11 cellular contexts compared by ENCODE assay signal in genomic region chr2:176123483-176123843, GRCh38. TPM values are rescaled to one million over a fixed set of nuclear protein-coding genes. Genes with fewer than 3 reads are reported as not detected.
DNase-seq lines count a peak whose midpoint lies in the region; ATAC-seq, FAIRE-seq and TF ChIP-seq lines count a peak whose summit lies in the region.
"Had no signal": no experiment of that assay in that cellular context is flagged by ENCODE, and none has a peak within 500 bp of the region (broad histone marks: within the 10 kb centered on the region; RNA-seq: fewer than 3 reads in every experiment).

No MANE protein-coding gene starts in this region.

- no peak for ATAC-seq in activated CD8-positive, alpha-beta memory T cell treated with anti-CD3 and anti-CD28 coated beads, Interleukin-2, amount 10 ng/mL, durations not matched to agents 7 days and 5 days

- no peak for FAIRE-seq in H54 (lab: Jason Lieb, UNC)

- peaks cover 29 to 66% (median 34%) of the 10 kb centered on the region in 5 donors for H3K27me3 ChIP-seq in subcutaneous abdominal adipose tissue (ENCODE audit: control insufficient read depth in 5 of 5, insufficient read depth in 4 of 5, low read length in 5 of 5)

- peak overlapping the region in 2 of 5 donors; percentile 35 to 41 for H3K9ac ChIP-seq in subcutaneous abdominal adipose tissue (ENCODE audit: low read length in 5 of 5)
- H3K9ac ChIP-seq: KMS-11 had no signal

- no peak for TF ChIP-seq CTCF in lower leg skin (IDR thresholded peaks at IDR 0.05)

- H3K4me1 Mint-ChIP-seq in activated CD8-positive, alpha-beta memory T cell treated with anti-CD3 and anti-CD28 coated beads, Interleukin-2, amount 10 ng/mL, durations not matched to agents 7 days and 5 days: peaks cover 4% of the 10 kb centered on the region
- H3K4me1 Mint-ChIP-seq in activated T-helper 1 cell treated with anti-CD3 and anti-CD28 coated beads, Interleukin-12 subunit alpha, Interleukin-12 subunit beta, Interleukin-2, Interleukin-4 antibody, amounts not matched to agents 30 ng/mL and 10 ng/mL and 1 ng/mL, durations not matched to agents 14 hours and 24 hours and 36 hours (ENCODE audit: low read depth): peaks cover 25% of the 10 kb centered on the region

- no peak overlapping the region for H3K4me3 Mint-ChIP-seq in activated CD8-positive, alpha-beta memory T cell treated with anti-CD3 and anti-CD28 coated beads, Interleukin-2, amount 10 ng/mL, durations not matched to agents 7 days and 5 days
- no peak overlapping the region for H3K4me3 Mint-ChIP-seq in activated T-helper 1 cell treated with anti-CD3 and anti-CD28 coated beads, Interleukin-12 subunit alpha, Interleukin-12 subunit beta, Interleukin-2, Interleukin-4 antibody, amounts not matched to agents 30 ng/mL and 10 ng/mL and 1 ng/mL, durations not matched to agents 14 hours and 24 hours and 36 hours

- peak overlapping the region; percentile 27 for H3K27ac Mint-ChIP-seq in activated CD8-positive, alpha-beta memory T cell treated with anti-CD3 and anti-CD28 coated beads, Interleukin-2, amount 10 ng/mL, durations not matched to agents 7 days and 5 days
- peak overlapping the region; percentile 84 for H3K27ac Mint-ChIP-seq in activated T-helper 1 cell treated with anti-CD3 and anti-CD28 coated beads, Interleukin-12 subunit alpha, Interleukin-12 subunit beta, Interleukin-2, Interleukin-4 antibody, amounts not matched to agents 30 ng/mL and 10 ng/mL and 1 ng/mL, durations not matched to agents 14 hours and 24 hours and 36 hours

- H3K27ac ChIP-seq in subcutaneous abdominal adipose tissue (ENCODE audit: low read depth, low read length): no peak overlapping the region
- H3K27ac ChIP-seq: KMS-11 had no signal

- no peaks in the 10 kb centered on the region for H3K36me3 ChIP-seq in subcutaneous abdominal adipose tissue (ENCODE audit: control insufficient read depth in 5 of 5, insufficient read depth in 5 of 5, low read length in 5 of 5)

- H3K9me3 ChIP-seq in subcutaneous abdominal adipose tissue (ENCODE audit: control insufficient read depth in 5 of 5, low read length in 5 of 5): no peaks in the 10 kb centered on the region

- peaks cover 1% of the 10 kb centered on the region for H3K9me3 Mint-ChIP-seq in activated CD8-positive, alpha-beta memory T cell treated with anti-CD3 and anti-CD28 coated beads, Interleukin-2, amount 10 ng/mL, durations not matched to agents 7 days and 5 days (ENCODE audit: low read depth)
- H3K9me3 Mint-ChIP-seq in activated T-helper 1 cell treated with anti-CD3 and anti-CD28 coated beads, Interleukin-12 subunit alpha, Interleukin-12 subunit beta, Interleukin-2, Interleukin-4 antibody, amounts not matched to agents 30 ng/mL and 10 ng/mL and 1 ng/mL, durations not matched to agents 14 hours and 24 hours and 36 hours: peaks cover 4% of the 10 kb centered on the region

- no peak for TF ChIP-seq POLR2A in lower leg skin (IDR thresholded peaks at IDR 0.05)
- no peak for TF ChIP-seq POLR2A in H54 (IDR thresholded peaks at IDR 0.05; ENCODE audit: low read depth, low read length)

- CTCF ChIA-PET in activated CD8-positive, alpha-beta memory T cell treated with anti-CD3 and anti-CD28 coated beads, Interleukin-2, amount 10 ng/mL, durations not matched to agents 7 days and 5 days (lab: Charles Lee): no interaction called here

- peaks cover 91% of the 10 kb centered on the region for H3K27me3 Mint-ChIP-seq in activated CD8-positive, alpha-beta memory T cell treated with anti-CD3 and anti-CD28 coated beads, Interleukin-2, amount 10 ng/mL, durations not matched to agents 7 days and 5 days
- H3K27me3 Mint-ChIP-seq in activated T-helper 1 cell treated with anti-CD3 and anti-CD28 coated beads, Interleukin-12 subunit alpha, Interleukin-12 subunit beta, Interleukin-2, Interleukin-4 antibody, amounts not matched to agents 30 ng/mL and 10 ng/mL and 1 ng/mL, durations not matched to agents 14 hours and 24 hours and 36 hours (ENCODE audit: insufficient read depth): peaks cover 82% of the 10 kb centered on the region

- DNase-seq in activated CD8-positive, alpha-beta memory T cell treated with anti-CD3 and anti-CD28 coated beads, Interleukin-2, amount 10 ng/mL, durations not matched to agents 7 days and 5 days: no peak
- no peak for DNase-seq in activated CD8-positive, alpha-beta memory T cell treated with anti-CD3 and anti-CD28 coated beads, Interleukin-2, amount 50 U/mL, for 4 hours
- no peak for DNase-seq in activated T-helper 1 cell treated with anti-CD3 and anti-CD28 coated beads, Interleukin-12 subunit alpha, Interleukin-12 subunit beta, Interleukin-2, Interleukin-4 antibody, amounts not matched to agents 30 ng/mL and 10 ng/mL and 1 ng/mL, durations not matched to agents 14 hours and 24 hours and 36 hours (ENCODE audit: low spot score)
- DNase-seq in lower leg skin (ENCODE audit: low spot score in 2 of 2) (no peak), superior temporal gyrus (ENCODE audit: extremely low spot score) (no peak), H54 (ENCODE audit: insufficient read length, low spot score) (no peak)
- DNase-seq in stimulated activated CD4-positive, alpha-beta T cell treated with anti-CD3 and anti-CD28 coated beads, Interleukin-2, amount 100 ng/mL, for 48 hours: no peak
- DNase-seq: AML-193, caudate nucleus had no signal

- WGBS in lower leg skin, 2 donors: 14 to 17% methylated on average over 11 to 16 of the region's 16 CpGs

- H3K36me3 Mint-ChIP-seq in activated CD8-positive, alpha-beta memory T cell treated with anti-CD3 and anti-CD28 coated beads, Interleukin-2, amount 10 ng/mL, durations not matched to agents 7 days and 5 days: peaks cover 2% of the 10 kb centered on the region
- H3K36me3 Mint-ChIP-seq in activated T-helper 1 cell treated with anti-CD3 and anti-CD28 coated beads, Interleukin-12 subunit alpha, Interleukin-12 subunit beta, Interleukin-2, Interleukin-4 antibody, amounts not matched to agents 30 ng/mL and 10 ng/mL and 1 ng/mL, durations not matched to agents 14 hours and 24 hours and 36 hours (ENCODE audit: low read depth): peaks cover 2% of the 10 kb centered on the region

- H3K4me1 ChIP-seq in subcutaneous abdominal adipose tissue (ENCODE audit: control insufficient read depth in 5 of 5, insufficient read depth in 5 of 5, low read length in 5 of 5): peaks cover 2 to 33% (median 30%) of the 10 kb centered on the region in 5 donors

- H3K4me3 ChIP-seq in lower leg skin (ENCODE audit: low read depth, poor library complexity, severe bottlenecking): peak overlapping the region; percentile 38
- peak overlapping the region; percentile 62 to 82 (median 72) for H3K4me3 ChIP-seq in subcutaneous abdominal adipose tissue (ENCODE audit: low read depth in 1 of 5, low read length in 5 of 5)

- intact Hi-C loops in activated T-helper 1 cell treated with anti-CD3 and anti-CD28 coated beads, Interleukin-12 subunit alpha, Interleukin-12 subunit beta, Interleukin-2, Interleukin-4 antibody, amounts not matched to agents 30 ng/mL and 10 ng/mL and 1 ng/mL, durations not matched to agents 14 hours and 24 hours and 36 hours (cut with micrococcal nuclease): no loop called here
- intact Hi-C loops in lower leg skin (cut with DNase I; ENCODE audit: low total_unique reads): loop anchor here (5.0 to 10.0 kb wide), 2 partner anchors 514 to 1031 kb away; no protein-coding TSS in a partner anchor

RNA-seq across cellular contexts. Expression of gene HOXD9, which starts 0.9 kb away (rescaled TPM):
- not detected for total RNA-seq in activated CD8-positive, alpha-beta memory T cell treated with anti-CD3 and anti-CD28 coated beads, Interleukin-2, amount 10 ng/mL, durations not matched to agents 7 days and 5 days
- total RNA-seq in activated T-helper 1 cell treated with anti-CD3 and anti-CD28 coated beads, Interleukin-12 subunit alpha, Interleukin-12 subunit beta, Interleukin-2, Interleukin-4 antibody, amounts not matched to agents 30 ng/mL and 10 ng/mL and 1 ng/mL, durations not matched to agents 14 hours and 24 hours and 36 hours: not detected in 2 replicates
- 1 to 10 TPM in 3 of 4 donors, under 1 TPM in 1; 0.89 to 5.3 (median 2.1) TPM for total RNA-seq in lower leg skin

RNA-seq across cellular contexts. Expression of gene HOXD8, which starts 6.0 kb away (rescaled TPM):
- not detected for total RNA-seq in activated CD8-positive, alpha-beta memory T cell treated with anti-CD3 and anti-CD28 coated beads, Interleukin-2, amount 10 ng/mL, durations not matched to agents 7 days and 5 days
- total RNA-seq in activated T-helper 1 cell treated with anti-CD3 and anti-CD28 coated beads, Interleukin-12 subunit alpha, Interleukin-12 subunit beta, Interleukin-2, Interleukin-4 antibody, amounts not matched to agents 30 ng/mL and 10 ng/mL and 1 ng/mL, durations not matched to agents 14 hours and 24 hours and 36 hours: not detected in 2 replicates
- 1 to 10 TPM; 2.4 to 8.9 (median 6.0) TPM for total RNA-seq in lower leg skin

RNA-seq across cellular contexts. Expression of gene HOXD10, which starts 6.9 kb away (rescaled TPM):
- not detected for total RNA-seq in activated CD8-positive, alpha-beta memory T cell treated with anti-CD3 and anti-CD28 coated beads, Interleukin-2, amount 10 ng/mL, durations not matched to agents 7 days and 5 days
- total RNA-seq in activated T-helper 1 cell treated with anti-CD3 and anti-CD28 coated beads, Interleukin-12 subunit alpha, Interleukin-12 subunit beta, Interleukin-2, Interleukin-4 antibody, amounts not matched to agents 30 ng/mL and 10 ng/mL and 1 ng/mL, durations not matched to agents 14 hours and 24 hours and 36 hours: not detected in 2 replicates
- 1 to 10 TPM in 2 of 4 donors, under 1 TPM in 1, not detected in 1; 0.29 to 3.1 (median 1.4) TPM for total RNA-seq in lower leg skin

RNA-seq across cellular contexts. Expression of gene HOXD11, which starts 16.4 kb away (rescaled TPM):
- not detected for total RNA-seq in activated CD8-positive, alpha-beta memory T cell treated with anti-CD3 and anti-CD28 coated beads, Interleukin-2, amount 10 ng/mL, durations not matched to agents 7 days and 5 days
- total RNA-seq in activated T-helper 1 cell treated with anti-CD3 and anti-CD28 coated beads, Interleukin-12 subunit alpha, Interleukin-12 subunit beta, Interleukin-2, Interleukin-4 antibody, amounts not matched to agents 30 ng/mL and 10 ng/mL and 1 ng/mL, durations not matched to agents 14 hours and 24 hours and 36 hours: not detected in 2 replicates
- under 1 TPM in 1 of 4 donors, not detected in 3; 0.23 TPM for total RNA-seq in lower leg skin

RNA-seq across cellular contexts. Expression of gene HOXD12, which starts 23.9 kb away (rescaled TPM):
- total RNA-seq in activated CD8-positive, alpha-beta memory T cell treated with anti-CD3 and anti-CD28 coated beads, Interleukin-2, amount 10 ng/mL, durations not matched to agents 7 days and 5 days: not detected
- not detected in 2 replicates for total RNA-seq in activated T-helper 1 cell treated with anti-CD3 and anti-CD28 coated beads, Interleukin-12 subunit alpha, Interleukin-12 subunit beta, Interleukin-2, Interleukin-4 antibody, amounts not matched to agents 30 ng/mL and 10 ng/mL and 1 ng/mL, durations not matched to agents 14 hours and 24 hours and 36 hours
- under 1 TPM in 1 of 4 donors, not detected in 3; 0.27 TPM for total RNA-seq in lower leg skin
